20 cellular contexts compared by ENCODE assay signal in the genomic region with DNA sequence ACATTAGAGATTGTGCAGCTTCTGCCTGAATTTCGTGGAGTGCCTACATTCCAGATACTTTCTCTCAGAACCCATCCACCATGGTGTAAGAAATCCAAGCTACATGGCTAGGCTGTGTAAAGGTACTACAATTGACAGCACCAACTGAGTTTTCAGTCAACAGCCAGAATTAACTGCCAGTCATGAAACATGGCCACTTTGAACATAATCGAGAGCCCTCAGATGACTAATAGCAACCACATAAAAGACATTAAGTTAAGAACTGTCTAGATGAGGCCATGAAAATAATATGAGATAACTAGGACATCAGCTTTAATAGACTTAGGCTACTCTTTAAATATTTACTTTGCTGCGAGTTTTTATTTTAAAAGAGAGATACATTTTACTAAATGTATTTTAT.
DNase-seq lines count a peak whose midpoint lies in the region; ATAC-seq and TF ChIP-seq lines count a peak whose summit lies in the region.
"Had no signal": no experiment of that assay in that cellular context is flagged by ENCODE, and none has a peak within 500 bp of the region (broad histone marks: within the 10 kb centered on the region; RNA-seq: fewer than 3 reads in every experiment).

No MANE protein-coding gene starts in this region.

- TF ChIP-seq CTCF in smooth muscle cell (IDR thresholded peaks at IDR 0.05; ENCODE audit: borderline replicate concordance, insufficient read depth, poor library complexity, severe bottlenecking) (no peak), testis (IDR thresholded peaks at IDR 0.05) (no peak)

- no peak overlapping the region for H3K27ac ChIP-seq in Karpas-422 (ENCODE audit: low read length)
- H3K27ac ChIP-seq in smooth muscle cell (ENCODE audit: low read depth): no peak overlapping the region
- no peak overlapping the region for H3K27ac ChIP-seq in testis
- H3K27ac ChIP-seq in right cardiac atrium (ENCODE audit: low read length): no peak overlapping the region
- H3K27ac ChIP-seq: C4-2B had no signal

- H3K4me2 ChIP-seq in Karpas-422 (ENCODE audit: low read depth, low read length, poor library complexity, severe bottlenecking): no peak overlapping the region
- H3K4me2 ChIP-seq in smooth muscle cell: peak overlapping the region; percentile 0
- H3K4me2 ChIP-seq: GM23338 had no signal

- H3K79me2 ChIP-seq in Karpas-422 (ENCODE audit: low read length) (no peaks in the 10 kb centered on the region), smooth muscle cell (ENCODE audit: low read depth) (no peaks in the 10 kb centered on the region)

- H4K20me1 ChIP-seq in Karpas-422 (ENCODE audit: insufficient read depth, low read depth, low read length) (no peaks in the 10 kb centered on the region), smooth muscle cell (ENCODE audit: low read depth) (no peaks in the 10 kb centered on the region)

- ATAC-seq in GM21423 (IDR thresholded peaks at IDR 0.05; ENCODE audit: unreplicated experiment) (no peak), right cardiac atrium (no peak)
- ATAC-seq: GM23338 had no signal

- no peaks in the 10 kb centered on the region for H3K27me3 ChIP-seq in Karpas-422 (ENCODE audit: low read length)
- H3K27me3 ChIP-seq in smooth muscle cell (ENCODE audit: low read depth): no peaks in the 10 kb centered on the region
- H3K27me3 ChIP-seq in testis: no peaks in the 10 kb centered on the region
- H3K27me3 ChIP-seq in right cardiac atrium (ENCODE audit: control insufficient read depth, insufficient read depth): no peaks in the 10 kb centered on the region

- H3K4me3 ChIP-seq in Karpas-422 (ENCODE audit: low read length) (no peak overlapping the region), smooth muscle cell (no peak overlapping the region), testis (no peak overlapping the region), right cardiac atrium (ENCODE audit: low read length) (no peak overlapping the region)
- H3K4me3 ChIP-seq: GM23338, HAP-1 had no signal

- intact Hi-C loops in testis (cut with DNase I; ENCODE audit: low total_unique reads) (no loop called here), right cardiac atrium (cut with DNase I) (no loop called here)

- H3K4me1 ChIP-seq in Karpas-422 (ENCODE audit: low read length): peaks cover 27% of the 10 kb centered on the region
- no peaks in the 10 kb centered on the region for H3K4me1 ChIP-seq in smooth muscle cell (ENCODE audit: low read depth)
- H3K4me1 ChIP-seq in testis: no peaks in the 10 kb centered on the region
- H3K4me1 ChIP-seq in right cardiac atrium (ENCODE audit: control insufficient read depth, insufficient read depth, low read length): no peaks in the 10 kb centered on the region
- H3K4me1 ChIP-seq: HAP-1 had no signal

- no peak for TF ChIP-seq POLR2A in testis (IDR thresholded peaks at IDR 0.05)

- no peaks in the 10 kb centered on the region for H3F3A ChIP-seq in smooth muscle cell (ENCODE audit: low read depth)

- H3K9me3 ChIP-seq in Karpas-422 (ENCODE audit: low read length): no peaks in the 10 kb centered on the region
- no peaks in the 10 kb centered on the region for H3K9me3 ChIP-seq in smooth muscle cell (replicated peaks; ENCODE audit: low read depth)
- H3K9me3 ChIP-seq in testis: no peaks in the 10 kb centered on the region
- no peaks in the 10 kb centered on the region for H3K9me3 ChIP-seq in right cardiac atrium (ENCODE audit: control insufficient read depth, low read length)
- H3K9me3 ChIP-seq: HAP-1 had no signal

- no peak overlapping the region for H3K9ac ChIP-seq in Karpas-422 (ENCODE audit: low read length)
- no peak overlapping the region for H3K9ac ChIP-seq in smooth muscle cell (ENCODE audit: low read depth)

- H3K36me3 ChIP-seq in Karpas-422 (ENCODE audit: insufficient read depth, low read length) (peaks cover 7% of the 10 kb centered on the region; the same call in 1 of the 2 replicates), smooth muscle cell (ENCODE audit: low read depth) (no peaks in the 10 kb centered on the region), testis (ENCODE audit: low read depth, missing control alignments) (no peaks in the 10 kb centered on the region)
- H3K36me3 ChIP-seq: HAP-1 had no signal

- H2AFZ ChIP-seq in Karpas-422 (ENCODE audit: low read length) (peak overlapping the region; percentile 64; the same call in 1 of the 2 replicates), smooth muscle cell (ENCODE audit: low read depth) (no peak overlapping the region)
- H2AFZ ChIP-seq: GM23338 had no signal

- DNase-seq in DMS53 treated with DMSO at 0.1 percent for 48 hours (lab: John Stamatoyannopoulos, UW; ENCODE audit: unreplicated experiment): peak; percentile 21
- no peak for DNase-seq in Karpas-422
- DNase-seq in SW480 (ENCODE audit: low spot score): peak; percentile 14
- DNase-seq in smooth muscle cell (lab: John Stamatoyannopoulos, UW; ENCODE audit: unreplicated experiment): no peak
- DNase-seq in testis: no peak
- no peak for DNase-seq in right cardiac atrium
- DNase-seq: CD8-positive, alpha-beta memory T cell; EL; KG1; MV-4-11; NCI-H1105 treated with DMSO at 0.1 percent for 48 hours; NCI-H2029 treated with DMSO at 0.1 percent for 48 hours; NCI-H226; NCI-H524; SIG-M5; T-helper 1 cell had no signal

- WGBS in smooth muscle cell (ENCODE audit: low lambda C conversion rate): 58% methylated on average over 3 of the region's 3 CpGs
- WGBS in testis, 2 donors: 87 to 88% methylated on average over 3 of the region's 3 CpGs
- WGBS in right cardiac atrium: 88% methylated on average over 3 of the region's 3 CpGs

- no peaks in the 10 kb centered on the region for H3K9me2 ChIP-seq in Karpas-422 (replicated peaks; ENCODE audit: insufficient read depth, low read length)

Comparison
In these comparisons a context has a peak if more than half of its experiments do, and no peak if none do; other contexts are left out.
1. DNase-seq: peak in DMS53 treated with DMSO at 0.1 percent for 48 hours (single experiment) and SW480 (single experiment); none in Karpas-422 (single experiment), smooth muscle cell (single experiment), testis (single experiment) and right cardiac atrium (0 of 3).